15 cellular contexts compared by ENCODE assay signal in the genomic region with DNA sequence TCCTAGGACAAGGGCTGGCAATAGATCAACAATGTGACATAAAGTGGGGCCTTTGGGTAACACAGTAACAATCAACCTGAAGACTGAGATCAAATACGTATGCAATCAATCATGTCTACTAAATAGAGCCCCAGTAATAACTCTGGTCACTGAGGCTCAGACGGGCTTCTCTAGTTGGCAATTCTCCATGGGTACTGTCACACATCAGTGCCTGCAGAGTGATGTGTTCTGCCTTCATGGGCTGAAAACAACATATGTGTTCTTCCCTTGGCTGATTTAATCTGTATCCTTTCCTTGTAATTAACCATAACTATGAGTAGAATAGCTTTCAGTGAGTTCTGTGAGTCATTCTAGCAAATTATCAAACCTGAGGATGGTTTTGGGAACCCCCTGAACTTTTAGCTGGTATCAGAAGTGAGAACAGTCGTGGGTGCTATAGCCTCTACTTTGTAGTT.
DNase-seq lines count a peak whose midpoint lies in the region; ATAC-seq and TF ChIP-seq lines count a peak whose summit lies in the region.
"Had no signal": no experiment of that assay in that cellular context is flagged by ENCODE, and none has a peak within 500 bp of the region (broad histone marks: within the 10 kb centered on the region; RNA-seq: fewer than 3 reads in every experiment).

No MANE protein-coding gene starts in this region.

- no peak overlapping the region for H3K4me3 ChIP-seq in GM12865 (ENCODE audit: low read depth, low read length)
- H3K4me3 ChIP-seq in body of pancreas: no peak overlapping the region
- H3K4me3 ChIP-seq: adrenal gland, mucosa of descending colon had no signal

- WGBS in body of pancreas, 2 donors: 75 to 79% methylated on average over 3 of the region's 3 CpGs

- H3K36me3 ChIP-seq in body of pancreas (replicated peaks in 1 of 2; ENCODE audit: insufficient read depth in 1 of 2, low read depth in 2 of 2): no peaks in the 10 kb centered on the region
- H3K36me3 ChIP-seq: adrenal gland had no signal

- no peak for TF ChIP-seq POLR2A in body of pancreas (IDR thresholded peaks at IDR 0.05)

- DNase-seq in GM12865 (ENCODE audit: low read depth) (peak; percentile 37), NCI-H1694 treated with DMSO at 0.1 percent for 48 hours (lab: John Stamatoyannopoulos, UW) (peak; percentile 41), SW 1271 (lab: John Stamatoyannopoulos, UW) (no peak), body of pancreas (no peak)
- no peak for DNase-seq in stimulated activated CD8-positive, alpha-beta memory T cell treated with anti-CD3 and anti-CD28 coated beads, Interleukin-4, amount 100 ng/mL, for 48 hours
- DNase-seq: adrenal gland; mucosa of descending colon; NCI-H1092; NCI-H524 treated with DMSO at 0.1 percent for 48 hours; posterior cingulate gyrus; stimulated activated CD4-positive, alpha-beta T cell treated with anti-CD3 and anti-CD28 coated beads, Interleukin-1b, Interleukin-23, amount 100 ng/mL, for 48 hours; stimulated activated naive CD4-positive, alpha-beta T cell treated with Interleukin-2 at 50 U/mL for 16 hours had no signal

- H3K27ac ChIP-seq in body of pancreas: no peak overlapping the region
- H3K27ac ChIP-seq: adrenal gland had no signal

- no peaks in the 10 kb centered on the region for H3K9me3 ChIP-seq in body of pancreas
- H3K9me3 ChIP-seq: adrenal gland, mucosa of descending colon had no signal

- intact Hi-C loops in body of pancreas (cut with DNase I): no loop called here

- ATAC-seq in GM18909 (IDR thresholded peaks at IDR 0.05; ENCODE audit: poor library complexity, unreplicated experiment) (peak; percentile 82), HG02884 (IDR thresholded peaks at IDR 0.05; ENCODE audit: unreplicated experiment) (peak; percentile 66), HG03280 (IDR thresholded peaks at IDR 0.05; ENCODE audit: unreplicated experiment) (no peak), body of pancreas (no peak)
- ATAC-seq: mucosa of descending colon had no signal

- H3K27me3 ChIP-seq in body of pancreas: no peaks in the 10 kb centered on the region
- H3K27me3 ChIP-seq: adrenal gland had no signal

- H3K4me1 ChIP-seq in body of pancreas: peaks cover 13% of the 10 kb centered on the region

- TF ChIP-seq CTCF in GM12865 (IDR thresholded peaks at IDR 0.05; ENCODE audit: insufficient read depth, low read depth, low read length, missing control alignments) (no peak), body of pancreas (IDR thresholded peaks at IDR 0.05) (no peak)

Comparison
In these comparisons a context has a peak if more than half of its experiments do, and no peak if none do; other contexts are left out.
1. DNase-seq: peak in GM12865 (single experiment) and NCI-H1694 treated with DMSO at 0.1 percent for 48 hours (single experiment); none in stimulated activated CD8-positive, alpha-beta memory T cell treated with anti-CD3 and anti-CD28 coated beads, Interleukin-4, amount 100 ng/mL, for 48 hours (single experiment), SW 1271 (0 of 2) and body of pancreas (0 of 4).
2. ATAC-seq: peak in GM18909 (single experiment) and HG02884 (single experiment); none in HG03280 (single experiment) and body of pancreas (single experiment).